ENCODE assay signal across 11 cellular contexts in genomic region chr16:68286153-68287074, GRCh38. TPM values are rescaled to one million over a fixed set of nuclear protein-coding genes. Genes with fewer than 3 reads are reported as not detected.
DNase-seq lines count a peak whose midpoint lies in the region; ATAC-seq and TF ChIP-seq lines count a peak whose summit lies in the region.
"Had no signal": no experiment of that assay in that cellular context is flagged by ENCODE, and none has a peak within 500 bp of the region (broad histone marks: within the 10 kb centered on the region; RNA-seq: fewer than 3 reads in every experiment).

No MANE protein-coding gene starts in this region.

- no peaks in the 10 kb centered on the region for H3K9me3 ChIP-seq in CD8-positive, alpha-beta T cell (ENCODE audit: low read length)
- no peaks in the 10 kb centered on the region for H3K9me3 ChIP-seq in SJCRH30 (replicated peaks)

- H3K27ac ChIP-seq in CD8-positive, alpha-beta T cell (ENCODE audit: low read depth, low read length) = peak overlapping the region; percentile 41
- no peak overlapping the region for H3K27ac ChIP-seq in SJCRH30
- H3K27ac ChIP-seq: brain microvascular endothelial cell had no signal

- peak overlapping the region; percentile 45 for H3K4me3 ChIP-seq in CD8-positive, alpha-beta T cell (ENCODE audit: low read depth, low read length)
- no peak overlapping the region for H3K4me3 ChIP-seq in SJCRH30

- CTCF ChIA-PET in CD8-positive, alpha-beta T cell (lab: Charles Lee) = interaction anchor here (0.6 to 20.0 kb wide), 11 partner anchors 9 to 210 kb away, joined by 3 to 332 read pairs (median 12); partner anchors contain the start of genes PRMT7, SLC7A6 and SLC7A6OS
- CTCF ChIA-PET in activated CD8-positive, alpha-beta T cell treated with anti-CD3 and anti-CD28 coated beads, Interleukin-2, amount 10 ng/mL, durations not matched to agents 7 days and 5 days (lab: Charles Lee) = interaction anchor here (1.2 to 15.7 kb wide), 5 partner anchors 11 to 42 kb away, joined by 3 to 346 read pairs (median 27); partner anchors contain the start of genes PRMT7, SLC7A6 and SLC7A6OS

- no peaks in the 10 kb centered on the region for H3K9me3 Mint-ChIP-seq in CD8-positive, alpha-beta T cell
- H3K9me3 Mint-ChIP-seq in activated CD8-positive, alpha-beta T cell treated with anti-CD3 and anti-CD28 coated beads, Interleukin-2, amount 10 ng/mL, durations not matched to agents 7 days and 5 days (ENCODE audit: insufficient read depth) = no peaks in the 10 kb centered on the region
- H3K9me3 Mint-ChIP-seq in memory B cell = no peaks in the 10 kb centered on the region

- no peaks in the 10 kb centered on the region for H3K27me3 ChIP-seq in CD8-positive, alpha-beta T cell (ENCODE audit: insufficient read depth, low read length)
- no peaks in the 10 kb centered on the region for H3K27me3 ChIP-seq in SJCRH30
- H3K27me3 ChIP-seq: brain microvascular endothelial cell had no signal

- POLR2A ChIA-PET in CD8-positive, alpha-beta T cell (lab: Charles Lee) = interaction anchor here (0.6 to 9.9 kb wide), 10 partner anchors 10 to 202 kb away, joined by 3 to 88 read pairs (median 8); partner anchors contain the start of genes PRMT7, SLC7A6 and SLC7A6OS
- POLR2A ChIA-PET in activated CD8-positive, alpha-beta T cell treated with anti-CD3 and anti-CD28 coated beads, Interleukin-2, amount 10 ng/mL, durations not matched to agents 7 days and 5 days (lab: Charles Lee) = interaction anchor here (0.5 to 4.5 kb wide), 7 partner anchors 10 to 206 kb away, joined by 3 to 55 read pairs (median 9); partner anchors contain the start of genes PRMT7, SLC7A6 and SLC7A6OS

- H3K36me3 ChIP-seq in CD8-positive, alpha-beta T cell (ENCODE audit: insufficient read depth, low read length) = peaks cover 11% of the 10 kb centered on the region
- no peaks in the 10 kb centered on the region for H3K36me3 ChIP-seq in SJCRH30

- peak overlapping the region; percentile 94 for H3K27ac Mint-ChIP-seq in CD8-positive, alpha-beta T cell
- H3K27ac Mint-ChIP-seq in activated CD8-positive, alpha-beta T cell treated with anti-CD3 and anti-CD28 coated beads, Interleukin-2, amount 10 ng/mL, durations not matched to agents 7 days and 5 days = peak overlapping the region; percentile 84
- peak overlapping the region; percentile 82 for H3K27ac Mint-ChIP-seq in memory B cell

- H3K27me3 Mint-ChIP-seq in CD8-positive, alpha-beta T cell (ENCODE audit: low read depth) = no peaks in the 10 kb centered on the region
- H3K27me3 Mint-ChIP-seq in activated CD8-positive, alpha-beta T cell treated with anti-CD3 and anti-CD28 coated beads, Interleukin-2, amount 10 ng/mL, durations not matched to agents 7 days and 5 days (ENCODE audit: low read depth) = no peaks in the 10 kb centered on the region
- H3K27me3 Mint-ChIP-seq in memory B cell = no peaks in the 10 kb centered on the region

- peaks cover 100% of the 10 kb centered on the region for H3K4me1 ChIP-seq in CD8-positive, alpha-beta T cell (ENCODE audit: insufficient read depth, low read length)
- H3K4me1 ChIP-seq in SJCRH30 = no peaks in the 10 kb centered on the region

- peaks cover 94% of the 10 kb centered on the region for H3K4me1 Mint-ChIP-seq in CD8-positive, alpha-beta T cell (ENCODE audit: low read depth)
- peaks cover 95% of the 10 kb centered on the region for H3K4me1 Mint-ChIP-seq in activated CD8-positive, alpha-beta T cell treated with anti-CD3 and anti-CD28 coated beads, Interleukin-2, amount 10 ng/mL, durations not matched to agents 7 days and 5 days (ENCODE audit: low read depth)
- H3K4me1 Mint-ChIP-seq in memory B cell = peaks cover 59% of the 10 kb centered on the region

- ATAC-seq in CD8-positive, alpha-beta T cell = peak; percentile 55
- peak; percentile 47 for ATAC-seq in activated CD8-positive, alpha-beta T cell treated with anti-CD3 and anti-CD28 coated beads, Interleukin-2, amount 10 ng/mL, durations not matched to agents 7 days and 5 days
- ATAC-seq in memory B cell (ENCODE audit: low read depth) = peak; percentile 25
- ATAC-seq in HG02981 (IDR thresholded peaks at IDR 0.05; ENCODE audit: unreplicated experiment) = no peak
- no peak for ATAC-seq in GM21576 (IDR thresholded peaks at IDR 0.05; ENCODE audit: unreplicated experiment)

- intact Hi-C loops in CD8-positive, alpha-beta T cell (cut with DNase I, micrococcal nuclease) = loop anchor here (1.0 to 2.0 kb wide), 4 partner anchors 10 to 24 kb away; partner anchors contain the start of genes SLC7A6 (in 2 of the 2) and SLC7A6OS (in 1 of the 2)

- TF ChIP-seq CTCF in CD8-positive, alpha-beta T cell (IDR thresholded peaks at IDR 0.05) = no peak

- DNase-seq in CD8-positive, alpha-beta T cell = peak in 3 of 7 experiments; percentile 42 to 61 (median 42)
- peak; percentile 23 for DNase-seq in HT1080 (ENCODE audit: low read depth)
- peak; percentile 64 for DNase-seq in activated CD8-positive, alpha-beta T cell treated with anti-CD3 and anti-CD28 coated beads, Interleukin-2, amount 10 ng/mL, durations not matched to agents 7 days and 5 days
- DNase-seq in memory B cell (ENCODE audit: low spot score in 2 of 2) = no peak
- DNase-seq in retina = no peak
- DNase-seq in SJCRH30 = no peak
- DNase-seq: brain microvascular endothelial cell, GOT3, SW 1271 had no signal

- H3K36me3 Mint-ChIP-seq in CD8-positive, alpha-beta T cell = peaks cover 64% of the 10 kb centered on the region
- H3K36me3 Mint-ChIP-seq in activated CD8-positive, alpha-beta T cell treated with anti-CD3 and anti-CD28 coated beads, Interleukin-2, amount 10 ng/mL, durations not matched to agents 7 days and 5 days (ENCODE audit: low read depth) = peaks cover 79% of the 10 kb centered on the region
- peaks cover 32% of the 10 kb centered on the region for H3K36me3 Mint-ChIP-seq in memory B cell

- peak overlapping the region; percentile 83 for H3K4me3 Mint-ChIP-seq in CD8-positive, alpha-beta T cell
- H3K4me3 Mint-ChIP-seq in activated CD8-positive, alpha-beta T cell treated with anti-CD3 and anti-CD28 coated beads, Interleukin-2, amount 10 ng/mL, durations not matched to agents 7 days and 5 days = peak overlapping the region; percentile 66
- peak overlapping the region; percentile 79 for H3K4me3 Mint-ChIP-seq in memory B cell

RNA-seq across cellular contexts. Expression of gene SLC7A6, which starts 22.1 kb away (rescaled TPM):
- 100 to 1,000 TPM; 115 to 119 TPM for total RNA-seq in CD8-positive, alpha-beta T cell
- 14.8 and 26.6 TPM in 2 replicates for total RNA-seq in HT1080 (2014; rRNA removed; shearing (Covaris generic))
- polyA plus RNA-seq in HT1080 (2015; cell fraction: cytosol; rRNA removed) = 14.7 and 15.0 TPM in 2 replicates
- polyA plus RNA-seq in HT1080 (2015; cell fraction: nucleus; rRNA removed) = 79.3 and 89.5 TPM in 2 replicates
- total RNA-seq in activated CD8-positive, alpha-beta T cell treated with anti-CD3 and anti-CD28 coated beads, Interleukin-2, amount 10 ng/mL, durations not matched to agents 7 days and 5 days = 10 to 100 TPM; 84.1 to 85.0 TPM
- 17.4 TPM in 2 replicates for total RNA-seq in SJCRH30 (2014; rRNA removed; shearing (Covaris generic))

RNA-seq across cellular contexts. Expression of gene SLC7A6OS, which starts 24.3 kb away (rescaled TPM):
- total RNA-seq in CD8-positive, alpha-beta T cell = 10 to 100 TPM; 39.4 to 44.2 TPM
- total RNA-seq in HT1080 (2014; rRNA removed; shearing (Covaris generic)) = 12.5 and 15.3 TPM in 2 replicates
- 7.0 and 8.8 TPM in 2 replicates for polyA plus RNA-seq in HT1080 (2015; cell fraction: cytosol; rRNA removed)
- polyA plus RNA-seq in HT1080 (2015; cell fraction: nucleus; rRNA removed) = 12.9 and 15.6 TPM in 2 replicates
- 10 to 100 TPM; 26.3 to 30.7 TPM for total RNA-seq in activated CD8-positive, alpha-beta T cell treated with anti-CD3 and anti-CD28 coated beads, Interleukin-2, amount 10 ng/mL, durations not matched to agents 7 days and 5 days
- total RNA-seq in SJCRH30 (2014; rRNA removed; shearing (Covaris generic)) = 7.9 and 11.5 TPM in 2 replicates

RNA-seq across cellular contexts. Expression of gene PRMT7, which starts 24.4 kb away (rescaled TPM):
- total RNA-seq in CD8-positive, alpha-beta T cell = 10 to 100 TPM; 53.8 to 58.7 TPM
- total RNA-seq in HT1080 (2014; rRNA removed; shearing (Covaris generic)) = 40.4 and 41.5 TPM in 2 replicates
- 26.8 and 29.7 TPM in 2 replicates for polyA plus RNA-seq in HT1080 (2015; cell fraction: cytosol; rRNA removed)
- 135 and 150 TPM in 2 replicates for polyA plus RNA-seq in HT1080 (2015; cell fraction: nucleus; rRNA removed)
- total RNA-seq in activated CD8-positive, alpha-beta T cell treated with anti-CD3 and anti-CD28 coated beads, Interleukin-2, amount 10 ng/mL, durations not matched to agents 7 days and 5 days = 10 to 100 TPM; 70.4 to 73.2 TPM
- 34.7 and 39.5 TPM in 2 replicates for total RNA-seq in SJCRH30 (2014; rRNA removed; shearing (Covaris generic))

RNA-seq across cellular contexts. Expression of gene PLA2G15, which starts 41.2 kb away (rescaled TPM):
- total RNA-seq in CD8-positive, alpha-beta T cell = 1 to 10 TPM; 5.1 to 6.0 TPM
- total RNA-seq in HT1080 (2014; rRNA removed; shearing (Covaris generic)) = 21.6 and 24.1 TPM in 2 replicates
- 24.1 and 25.2 TPM in 2 replicates for polyA plus RNA-seq in HT1080 (2015; cell fraction: cytosol; rRNA removed)
- 31.0 and 36.2 TPM in 2 replicates for polyA plus RNA-seq in HT1080 (2015; cell fraction: nucleus; rRNA removed)
- 1 to 10 TPM; 8.6 to 9.4 TPM for total RNA-seq in activated CD8-positive, alpha-beta T cell treated with anti-CD3 and anti-CD28 coated beads, Interleukin-2, amount 10 ng/mL, durations not matched to agents 7 days and 5 days
- total RNA-seq in SJCRH30 (2014; rRNA removed; shearing (Covaris generic)) = 7.4 and 9.0 TPM in 2 replicates

RNA-seq across cellular contexts. Expression of gene ESRP2, which starts 50.5 kb away (rescaled TPM):
- not detected for total RNA-seq in CD8-positive, alpha-beta T cell
- total RNA-seq in HT1080 (2014; rRNA removed; shearing (Covaris generic)) = 0.29 and 0.30 TPM in 2 replicates
- polyA plus RNA-seq in HT1080 (2015; cell fraction: cytosol; rRNA removed) = 0.03 and 0.26 TPM in 2 replicates
- 0.59 and 1.3 TPM in 2 replicates for polyA plus RNA-seq in HT1080 (2015; cell fraction: nucleus; rRNA removed)
- total RNA-seq in activated CD8-positive, alpha-beta T cell treated with anti-CD3 and anti-CD28 coated beads, Interleukin-2, amount 10 ng/mL, durations not matched to agents 7 days and 5 days = under 1 TPM in 1 of 2 experiments, not detected in 1; 0.18 TPM
- total RNA-seq in SJCRH30 (2014; rRNA removed; shearing (Covaris generic)) = 0.24 TPM in 1 of 2 replicates, not detected in the other

Comparison
In these comparisons a context has a peak if more than half of its experiments do, and no peak if none do; other contexts are left out.
1. ATAC-seq: peak in CD8-positive, alpha-beta T cell (single experiment), activated CD8-positive, alpha-beta T cell treated with anti-CD3 and anti-CD28 coated beads, Interleukin-2, amount 10 ng/mL, durations not matched to agents 7 days and 5 days (single experiment) and memory B cell (single experiment); none in HG02981 (single experiment) and GM21576 (single experiment).
2. DNase-seq: peak in HT1080 (single experiment) and activated CD8-positive, alpha-beta T cell treated with anti-CD3 and anti-CD28 coated beads, Interleukin-2, amount 10 ng/mL, durations not matched to agents 7 days and 5 days (single experiment); none in memory B cell (0 of 2), retina (single experiment) and SJCRH30 (0 of 2).
3. Peak in every context shown above with its lines, with median percentiles within 50 percentile points of each other: H3K27ac Mint-ChIP-seq and H3K4me3 Mint-ChIP-seq.